Comparison of ENCODE assay signal across 13 cellular contexts in genomic region chr4:169952236-169953088, GRCh38.
A peak's percentile ranks its signal among the peaks of the same experiment; 100 is the strongest.
DNase-seq lines count a peak whose midpoint lies in the region; ATAC-seq, FAIRE-seq and TF ChIP-seq lines count a peak whose summit lies in the region.
"Had no signal": no experiment of that assay in that cellular context is flagged by ENCODE, and none has a peak within 500 bp of the region (broad histone marks: within the 10 kb centered on the region; RNA-seq: fewer than 3 reads in every experiment).

No MANE protein-coding gene starts in this region.

- H3K79me2 ChIP-seq in GM12878 (ENCODE audit: control insufficient read depth, insufficient read depth, low read length): no peaks in the 10 kb centered on the region

- TF ChIP-seq POLR2A in GM12878 (IDR thresholded peaks at IDR 0.05; ENCODE audit: low read depth, low read length): no peak

- no peak overlapping the region for H2AFZ ChIP-seq in GM12878 (ENCODE audit: control insufficient read depth, low read depth, low read length)

- no peaks in the 10 kb centered on the region for H3K9me3 ChIP-seq in GM12878 (replicated peaks; ENCODE audit: control insufficient read depth, insufficient read depth, low read length)

- peak; percentile 77 for ATAC-seq in GM18502 (IDR thresholded peaks at IDR 0.05; ENCODE audit: poor library complexity, unreplicated experiment)
- ATAC-seq in GM21723 (IDR thresholded peaks at IDR 0.05; ENCODE audit: unreplicated experiment): peak; percentile 78
- peak; percentile 68 for ATAC-seq in HG03457 (IDR thresholded peaks at IDR 0.05; ENCODE audit: unreplicated experiment)
- ATAC-seq in GM12878: peak; percentile 66

- RAD21 ChIA-PET in GM12878 (lab: Charles Lee; ENCODE audit: unreplicated experiment): no interaction called here

- intact Hi-C loops in GM12878 (cut with micrococcal nuclease; ENCODE audit: unreplicated experiment): no loop called here

- no TSS peak for BruUV-seq in GM12878 (replicated peaks; lab: Mats Ljungman, UMichigan)

- POLR2A ChIA-PET in GM12878 (lab: Charles Lee): no interaction called here

- peak overlapping the region; percentile 68 for H3K4me2 ChIP-seq in GM12878 (ENCODE audit: control insufficient read depth, insufficient read depth)

- SMC1A ChIA-PET in GM12878 (lab: Charles Lee; ENCODE audit: uncharacterized antibody, unreplicated experiment): no interaction called here

- no peak overlapping the region for H3K4me3 ChIP-seq in GM12878

- in situ Hi-C loops in GM12878 (cut with MboI): no loop called here

- no peak for TF ChIP-seq CTCF in GM12878 (IDR thresholded peaks at IDR 0.05 in 2 of 3, conservative IDR thresholded peaks at IDR 0.05 in 1 of 3; ENCODE audit: control insufficient read depth in 2 of 3, extremely low read depth in 1 of 3, insufficient read depth in 1 of 3, low read depth in 3 of 3, low read length in 3 of 3)

- 33% methylated on average over 6 of the region's 6 CpGs for WGBS in GM12878 (ENCODE audit: insufficient coverage, insufficient replicate concordance, low lambda C conversion rate, missing lambda C conversion rate)

- H3K9ac ChIP-seq in GM12878 (ENCODE audit: control insufficient read depth, insufficient read depth, low read length): no peak overlapping the region

- no peak for TF ChIP-seq RAD21 in GM12878 (IDR thresholded peaks at IDR 0.05; ENCODE audit: insufficient read depth, low read depth, low read length)

- CTCF ChIA-PET in GM12878 (lab: Yijun Ruan, JAX): no interaction called here

- H3K27me3 ChIP-seq in GM12878 (replicated peaks in 1 of 2; ENCODE audit: control insufficient read depth in 2 of 2, insufficient read depth in 2 of 2, low read length in 1 of 2): no peaks in the 10 kb centered on the region; a peak in 1 of 4 replicates

- DNase-seq in GM12878 (ENCODE audit: low read depth, low spot score): peak; percentile 16
- DNase-seq in NCI-H2227 (lab: John Stamatoyannopoulos, UW; ENCODE audit: unreplicated experiment): no peak
- DNase-seq in SW480 (ENCODE audit: low spot score): no peak
- no peak for DNase-seq in C1 segment of cervical spinal cord (lab: John Stamatoyannopoulos, UW)
- DNase-seq in dermis blood vessel endothelial cell: no peak
- DNase-seq: activated naive CD4-positive, alpha-beta T cell; GOT3; kidney glomerular epithelial cell; nucleus accumbens had no signal

- FAIRE-seq in GM12878 (lab: Jason Lieb, UNC): no peak

- H3K4me1 ChIP-seq in GM12878 (ENCODE audit: control insufficient read depth, insufficient read depth, low read length): peaks cover 3% of the 10 kb centered on the region; the same call in 1 of the 2 replicates

- H3K36me3 ChIP-seq in GM12878 (ENCODE audit: control insufficient read depth in 2 of 2, insufficient read depth in 2 of 2, low read length in 1 of 2): no peaks in the 10 kb centered on the region

- H3K27ac ChIP-seq in GM12878 (ENCODE audit: control insufficient read depth, insufficient read depth): no peak overlapping the region
- H3K27ac ChIP-seq: C4-2B had no signal

- H4K20me1 ChIP-seq in GM12878 (ENCODE audit: control insufficient read depth, insufficient read depth): no peaks in the 10 kb centered on the region

- TF ChIP-seq EP300 in GM12878 (IDR thresholded peaks at IDR 0.05; ENCODE audit: borderline replicate concordance in 1 of 2, control insufficient read depth in 1 of 2, low read depth in 2 of 2, low read length in 2 of 2): 0 out of 4 replicates have a peak, but pooled peaks of 1 of the 2 experiments have one; percentile 16

TF ChIP-seq in GM12878, 131 proteins besides CTCF, POLR2A, EP300 and RAD21 (continues in another document):
- TF ChIP-seq ZNF24 (IDR thresholded peaks at IDR 0.05) (no peak), IKZF2 (IDR thresholded peaks at IDR 0.05) (peak; percentile 57 to 69; a peak in 2 of 4 replicates), MTA2 (IDR thresholded peaks at IDR 0.05; ENCODE audit: low read depth) (peak; percentile 79), JUND (IDR thresholded peaks at IDR 0.05; ENCODE audit: low read depth, low read length) (no peak), BRCA1 (IDR thresholded peaks at IDR 0.05; ENCODE audit: low read depth, low read length) (no peak), SPI1 (IDR thresholded peaks at IDR 0.05; ENCODE audit: borderline replicate concordance, insufficient read depth, low read depth, low read length) (peak; percentile 89), SIN3A (IDR thresholded peaks at IDR 0.05; ENCODE audit: low read depth, low read length) (no peak), ETV6 (conservative IDR thresholded peaks at IDR 0.05 in 1 of 2, IDR thresholded peaks at IDR 0.05 in 1 of 2; ENCODE audit: borderline replicate concordance in 1 of 2, low read depth in 1 of 2) (no peak), ZSCAN29 (IDR thresholded peaks at IDR 0.05) (no peak), BACH1 (IDR thresholded peaks at IDR 0.05; ENCODE audit: borderline replicate concordance) (no peak), RELB (IDR thresholded peaks at IDR 0.05; ENCODE audit: low read depth) (peak; percentile 22; the same call in 1 of the 2 replicates), WRNIP1 (IDR thresholded peaks at IDR 0.05; ENCODE audit: borderline replicate concordance, low read depth, low read length) (no peak), MEF2B (IDR thresholded peaks at IDR 0.05; ENCODE audit: partially characterized antibody, poor library complexity, severe bottlenecking) (peak; percentile 49), RUNX3 (IDR thresholded peaks at IDR 0.05; ENCODE audit: low read length) (peak; percentile 69; the same call in 1 of the 2 replicates), CREB1 (IDR thresholded peaks at IDR 0.05; ENCODE audit: low read depth) (no peak), IKZF1 (conservative IDR thresholded peaks at IDR 0.05) (peak; percentile 70; the same call in 1 of the 2 replicates), BMI1 (IDR thresholded peaks at IDR 0.05; ENCODE audit: borderline replicate concordance) (peak; percentile 25; the same call in 1 of the 2 replicates), PAX5 (IDR thresholded peaks at IDR 0.05; ENCODE audit: borderline replicate concordance, low read depth, low read length) (no peak), SP1 (IDR thresholded peaks at IDR 0.05; ENCODE audit: low read depth, low read length) (no peak), NRF1 (conservative IDR thresholded peaks at IDR 0.05; ENCODE audit: low read depth, low read length) (no peak), SMARCA5 (IDR thresholded peaks at IDR 0.05) (no peak), NFYA (IDR thresholded peaks at IDR 0.05; ENCODE audit: borderline replicate concordance, low read depth, low read length) (no peak), USF2 (IDR thresholded peaks at IDR 0.05; ENCODE audit: borderline replicate concordance, low read depth, low read length) (no peak), MEF2A (IDR thresholded peaks at IDR 0.05; ENCODE audit: insufficient read depth, low read depth, low read length) (0 out of 2 replicates have a peak, but pooled peaks have one; percentile 31), MTA3 (IDR thresholded peaks at IDR 0.05; ENCODE audit: borderline replicate concordance, low read length) (peak; percentile 29; the same call in 1 of the 2 replicates), IRF3 (IDR thresholded peaks at IDR 0.05) (no peak), BCL11A (IDR thresholded peaks at IDR 0.05; ENCODE audit: low read depth, low read length) (peak; percentile 63), ASH2L (IDR thresholded peaks at IDR 0.05; ENCODE audit: borderline replicate concordance, low read depth) (no peak), TCF3 (IDR thresholded peaks at IDR 0.05; ENCODE audit: borderline replicate concordance, insufficient read depth, low read depth, low read length) (no peak), TCF7 (IDR thresholded peaks at IDR 0.05; ENCODE audit: borderline replicate concordance) (no peak), ATF7 (IDR thresholded peaks at IDR 0.05; ENCODE audit: low read depth) (peak; percentile 32; the same call in 1 of the 2 replicates), ZNF622 (IDR thresholded peaks at IDR 0.05) (no peak)
